In the genomic region with DNA sequence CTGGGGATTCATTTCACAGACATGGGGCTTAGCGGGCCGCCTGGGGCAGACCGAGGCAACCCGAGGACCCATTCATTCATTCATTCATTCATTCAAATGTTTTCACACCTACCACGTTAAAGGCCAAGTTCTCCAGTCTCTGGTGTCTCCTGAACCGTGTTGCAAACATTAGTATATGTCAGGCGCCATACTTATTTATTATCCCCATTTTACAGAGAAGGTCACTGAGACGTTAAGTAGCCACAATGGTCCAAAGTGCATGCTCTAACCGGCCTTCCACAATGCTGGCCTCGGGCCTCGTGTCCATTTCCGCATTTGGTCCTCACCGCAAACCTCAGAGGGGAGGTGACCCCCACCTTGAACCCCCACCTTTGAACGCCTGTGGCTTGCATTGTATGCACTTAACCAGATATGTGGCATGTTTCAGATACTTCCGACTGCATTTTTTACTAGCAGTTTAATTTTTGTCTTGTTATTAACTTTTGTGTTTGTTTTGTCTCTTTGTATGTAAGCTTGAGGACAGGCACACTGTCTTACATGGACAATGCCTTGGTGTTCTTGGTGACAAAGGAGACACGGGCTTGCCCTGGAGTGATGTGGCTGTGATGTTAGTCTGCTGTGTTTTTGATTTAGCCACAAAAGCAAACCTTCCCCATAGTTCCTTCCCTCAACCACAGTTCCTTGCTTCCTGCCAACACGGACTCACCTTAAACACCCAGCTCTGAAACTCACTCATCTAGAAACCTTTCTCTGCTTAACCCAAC, we compare ENCODE assay signal across 1 cellular context.
TF ChIP-seq lines count a peak whose summit lies in the region.

No MANE protein-coding gene starts in this region.

TF ChIP-seq in HepG2, 621 proteins besides CTCF, POLR2A, EP300 and RAD21 (continued from another document and continues in another):
- TF ChIP-seq, protein P1, sequence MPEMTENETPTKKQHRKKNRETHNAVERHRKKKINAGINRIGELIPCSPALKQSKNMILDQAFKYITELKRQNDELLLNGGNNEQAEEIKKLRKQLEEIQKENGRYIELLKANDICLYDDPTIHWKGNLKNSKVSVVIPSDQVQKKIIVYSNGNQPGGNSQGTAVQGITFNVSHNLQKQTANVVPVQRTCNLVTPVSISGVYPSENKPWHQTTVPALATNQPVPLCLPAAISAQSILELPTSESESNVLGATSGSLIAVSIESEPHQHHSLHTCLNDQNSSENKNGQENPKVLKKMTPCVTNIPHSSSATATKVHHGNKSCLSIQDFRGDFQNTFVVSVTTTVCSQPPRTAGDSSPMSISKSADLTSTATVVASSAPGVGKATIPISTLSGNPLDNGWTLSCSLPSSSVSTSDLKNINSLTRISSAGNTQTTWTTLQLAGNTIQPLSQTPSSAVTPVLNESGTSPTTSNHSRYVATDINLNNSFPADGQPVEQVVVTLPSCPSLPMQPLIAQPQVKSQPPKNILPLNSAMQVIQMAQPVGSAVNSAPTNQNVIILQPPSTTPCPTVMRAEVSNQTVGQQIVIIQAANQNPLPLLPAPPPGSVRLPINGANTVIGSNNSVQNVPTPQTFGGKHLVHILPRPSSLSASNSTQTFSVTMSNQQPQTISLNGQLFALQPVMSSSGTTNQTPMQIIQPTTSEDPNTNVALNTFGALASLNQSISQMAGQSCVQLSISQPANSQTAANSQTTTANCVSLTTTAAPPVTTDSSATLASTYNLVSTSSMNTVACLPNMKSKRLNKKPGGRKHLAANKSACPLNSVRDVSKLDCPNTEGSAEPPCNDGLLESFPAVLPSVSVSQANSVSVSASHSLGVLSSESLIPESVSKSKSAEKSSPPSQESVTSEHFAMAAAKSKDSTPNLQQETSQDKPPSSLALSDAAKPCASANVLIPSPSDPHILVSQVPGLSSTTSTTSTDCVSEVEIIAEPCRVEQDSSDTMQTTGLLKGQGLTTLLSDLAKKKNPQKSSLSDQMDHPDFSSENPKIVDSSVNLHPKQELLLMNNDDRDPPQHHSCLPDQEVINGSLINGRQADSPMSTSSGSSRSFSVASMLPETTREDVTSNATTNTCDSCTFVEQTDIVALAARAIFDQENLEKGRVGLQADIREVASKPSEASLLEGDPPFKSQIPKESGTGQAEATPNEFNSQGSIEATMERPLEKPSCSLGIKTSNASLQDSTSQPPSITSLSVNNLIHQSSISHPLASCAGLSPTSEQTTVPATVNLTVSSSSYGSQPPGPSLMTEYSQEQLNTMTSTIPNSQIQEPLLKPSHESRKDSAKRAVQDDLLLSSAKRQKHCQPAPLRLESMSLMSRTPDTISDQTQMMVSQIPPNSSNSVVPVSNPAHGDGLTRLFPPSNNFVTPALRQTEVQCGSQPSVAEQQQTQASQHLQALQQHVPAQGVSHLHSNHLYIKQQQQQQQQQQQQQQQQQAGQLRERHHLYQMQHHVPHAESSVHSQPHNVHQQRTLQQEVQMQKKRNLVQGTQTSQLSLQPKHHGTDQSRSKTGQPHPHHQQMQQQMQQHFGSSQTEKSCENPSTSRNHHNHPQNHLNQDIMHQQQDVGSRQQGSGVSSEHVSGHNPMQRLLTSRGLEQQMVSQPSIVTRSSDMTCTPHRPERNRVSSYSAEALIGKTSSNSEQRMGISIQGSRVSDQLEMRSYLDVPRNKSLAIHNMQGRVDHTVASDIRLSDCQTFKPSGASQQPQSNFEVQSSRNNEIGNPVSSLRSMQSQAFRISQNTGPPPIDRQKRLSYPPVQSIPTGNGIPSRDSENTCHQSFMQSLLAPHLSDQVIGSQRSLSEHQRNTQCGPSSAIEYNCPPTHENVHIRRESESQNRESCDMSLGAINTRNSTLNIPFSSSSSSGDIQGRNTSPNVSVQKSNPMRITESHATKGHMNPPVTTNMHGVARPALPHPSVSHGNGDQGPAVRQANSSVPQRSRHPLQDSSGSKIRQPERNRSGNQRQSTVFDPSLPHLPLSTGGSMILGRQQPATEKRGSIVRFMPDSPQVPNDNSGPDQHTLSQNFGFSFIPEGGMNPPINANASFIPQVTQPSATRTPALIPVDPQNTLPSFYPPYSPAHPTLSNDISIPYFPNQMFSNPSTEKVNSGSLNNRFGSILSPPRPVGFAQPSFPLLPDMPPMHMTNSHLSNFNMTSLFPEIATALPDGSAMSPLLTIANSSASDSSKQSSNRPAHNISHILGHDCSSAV (CRISPR knock-in tag; IDR thresholded peaks at IDR 0.05; ENCODE audit: borderline replicate concordance): no peak
- TF ChIP-seq, protein P2, sequence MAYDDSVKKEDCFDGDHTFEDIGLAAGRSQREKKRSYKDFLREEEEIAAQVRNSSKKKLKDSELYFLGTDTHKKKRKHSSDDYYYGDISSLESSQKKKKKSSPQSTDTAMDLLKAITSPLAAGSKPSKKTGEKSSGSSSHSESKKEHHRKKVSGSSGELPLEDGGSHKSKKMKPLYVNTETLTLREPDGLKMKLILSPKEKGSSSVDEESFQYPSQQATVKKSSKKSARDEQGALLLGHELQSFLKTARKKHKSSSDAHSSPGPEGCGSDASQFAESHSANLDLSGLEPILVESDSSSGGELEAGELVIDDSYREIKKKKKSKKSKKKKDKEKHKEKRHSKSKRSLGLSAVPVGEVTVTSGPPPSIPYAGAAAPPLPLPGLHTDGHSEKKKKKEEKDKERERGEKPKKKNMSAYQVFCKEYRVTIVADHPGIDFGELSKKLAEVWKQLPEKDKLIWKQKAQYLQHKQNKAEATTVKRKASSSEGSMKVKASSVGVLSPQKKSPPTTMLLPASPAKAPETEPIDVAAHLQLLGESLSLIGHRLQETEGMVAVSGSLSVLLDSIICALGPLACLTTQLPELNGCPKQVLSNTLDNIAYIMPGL (CRISPR knock-in tag; IDR thresholded peaks at IDR 0.05; ENCODE audit: borderline replicate concordance in 1 of 2, low read depth in 1 of 2): no peak
- TF ChIP-seq ZBTB8A (CRISPR knock-in tag; IDR thresholded peaks at IDR 0.05; ENCODE audit: borderline replicate concordance, low read depth) (no peak), ZNF383 (CRISPR knock-in tag; IDR thresholded peaks at IDR 0.05; ENCODE audit: borderline replicate concordance) (no peak), SOX13 (IDR thresholded peaks at IDR 0.05) (no peak), SOX13 (CRISPR knock-in tag; conservative IDR thresholded peaks at IDR 0.05 in 1 of 2, IDR thresholded peaks at IDR 0.05 in 1 of 2) (peak in 1 of 2 experiments; percentile 52; a peak in 2 of 4 replicates), HNF4A (CRISPR knock-in tag; IDR thresholded peaks at IDR 0.05) (peak; percentile 85), RCOR2 (CRISPR knock-in tag; IDR thresholded peaks at IDR 0.05) (peak; percentile 84), SYNCRIP (IDR thresholded peaks at IDR 0.05; ENCODE audit: insufficient read depth, low read depth, low read length) (no peak), PHF5A (CRISPR knock-in tag; IDR thresholded peaks at IDR 0.05; ENCODE audit: low read depth, unreplicated experiment) (no peak), ZKSCAN8 (CRISPR knock-in tag; IDR thresholded peaks at IDR 0.05; ENCODE audit: borderline replicate concordance) (no peak), REPIN1 (CRISPR knock-in tag; IDR thresholded peaks at IDR 0.05; ENCODE audit: borderline replicate concordance, low read depth) (no peak), HNF4G (IDR thresholded peaks at IDR 0.05; ENCODE audit: borderline replicate concordance, low read depth, low read length) (peak; percentile 29; the same call in 1 of the 2 replicates), HNF4G (CRISPR knock-in tag; IDR thresholded peaks at IDR 0.05; ENCODE audit: borderline replicate concordance, low read depth) (no peak), ZBTB21 (CRISPR knock-in tag; IDR thresholded peaks at IDR 0.05) (no peak), RORA (CRISPR knock-in tag; IDR thresholded peaks at IDR 0.05) (no peak), SALL1 (CRISPR knock-in tag; IDR thresholded peaks at IDR 0.05) (peak; percentile 32; the same call in 1 of the 2 replicates), ELF3 (CRISPR knock-in tag; IDR thresholded peaks at IDR 0.05) (peak; percentile 58; the same call in 1 of the 2 replicates)
- TF ChIP-seq, protein P3, sequence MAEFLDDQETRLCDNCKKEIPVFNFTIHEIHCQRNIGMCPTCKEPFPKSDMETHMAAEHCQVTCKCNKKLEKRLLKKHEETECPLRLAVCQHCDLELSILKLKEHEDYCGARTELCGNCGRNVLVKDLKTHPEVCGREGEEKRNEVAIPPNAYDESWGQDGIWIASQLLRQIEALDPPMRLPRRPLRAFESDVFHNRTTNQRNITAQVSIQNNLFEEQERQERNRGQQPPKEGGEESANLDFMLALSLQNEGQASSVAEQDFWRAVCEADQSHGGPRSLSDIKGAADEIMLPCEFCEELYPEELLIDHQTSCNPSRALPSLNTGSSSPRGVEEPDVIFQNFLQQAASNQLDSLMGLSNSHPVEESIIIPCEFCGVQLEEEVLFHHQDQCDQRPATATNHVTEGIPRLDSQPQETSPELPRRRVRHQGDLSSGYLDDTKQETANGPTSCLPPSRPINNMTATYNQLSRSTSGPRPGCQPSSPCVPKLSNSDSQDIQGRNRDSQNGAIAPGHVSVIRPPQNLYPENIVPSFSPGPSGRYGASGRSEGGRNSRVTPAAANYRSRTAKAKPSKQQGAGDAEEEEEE (CRISPR knock-in tag; IDR thresholded peaks at IDR 0.05; ENCODE audit: borderline replicate concordance): no peak
- TF ChIP-seq, protein P4, sequence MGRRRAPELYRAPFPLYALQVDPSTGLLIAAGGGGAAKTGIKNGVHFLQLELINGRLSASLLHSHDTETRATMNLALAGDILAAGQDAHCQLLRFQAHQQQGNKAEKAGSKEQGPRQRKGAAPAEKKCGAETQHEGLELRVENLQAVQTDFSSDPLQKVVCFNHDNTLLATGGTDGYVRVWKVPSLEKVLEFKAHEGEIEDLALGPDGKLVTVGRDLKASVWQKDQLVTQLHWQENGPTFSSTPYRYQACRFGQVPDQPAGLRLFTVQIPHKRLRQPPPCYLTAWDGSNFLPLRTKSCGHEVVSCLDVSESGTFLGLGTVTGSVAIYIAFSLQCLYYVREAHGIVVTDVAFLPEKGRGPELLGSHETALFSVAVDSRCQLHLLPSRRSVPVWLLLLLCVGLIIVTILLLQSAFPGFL (CRISPR knock-in tag; IDR thresholded peaks at IDR 0.05): no peak
- TF ChIP-seq, protein P5, sequence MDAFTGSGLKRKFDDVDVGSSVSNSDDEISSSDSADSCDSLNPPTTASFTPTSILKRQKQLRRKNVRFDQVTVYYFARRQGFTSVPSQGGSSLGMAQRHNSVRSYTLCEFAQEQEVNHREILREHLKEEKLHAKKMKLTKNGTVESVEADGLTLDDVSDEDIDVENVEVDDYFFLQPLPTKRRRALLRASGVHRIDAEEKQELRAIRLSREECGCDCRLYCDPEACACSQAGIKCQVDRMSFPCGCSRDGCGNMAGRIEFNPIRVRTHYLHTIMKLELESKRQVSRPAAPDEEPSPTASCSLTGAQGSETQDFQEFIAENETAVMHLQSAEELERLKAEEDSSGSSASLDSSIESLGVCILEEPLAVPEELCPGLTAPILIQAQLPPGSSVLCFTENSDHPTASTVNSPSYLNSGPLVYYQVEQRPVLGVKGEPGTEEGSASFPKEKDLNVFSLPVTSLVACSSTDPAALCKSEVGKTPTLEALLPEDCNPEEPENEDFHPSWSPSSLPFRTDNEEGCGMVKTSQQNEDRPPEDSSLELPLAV (CRISPR knock-in tag; conservative IDR thresholded peaks at IDR 0.05; ENCODE audit: low read depth): no peak
- TF ChIP-seq, protein P6, sequence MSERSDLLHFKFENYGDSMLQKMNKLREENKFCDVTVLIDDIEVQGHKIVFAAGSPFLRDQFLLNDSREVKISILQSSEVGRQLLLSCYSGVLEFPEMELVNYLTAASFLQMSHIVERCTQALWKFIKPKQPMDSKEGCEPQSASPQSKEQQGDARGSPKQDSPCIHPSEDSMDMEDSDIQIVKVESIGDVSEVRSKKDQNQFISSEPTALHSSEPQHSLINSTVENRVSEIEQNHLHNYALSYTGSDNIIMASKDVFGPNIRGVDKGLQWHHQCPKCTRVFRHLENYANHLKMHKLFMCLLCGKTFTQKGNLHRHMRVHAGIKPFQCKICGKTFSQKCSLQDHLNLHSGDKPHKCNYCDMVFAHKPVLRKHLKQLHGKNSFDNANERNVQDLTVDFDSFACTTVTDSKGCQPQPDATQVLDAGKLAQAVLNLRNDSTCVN (CRISPR knock-in tag; IDR thresholded peaks at IDR 0.05; ENCODE audit: borderline replicate concordance): no peak
- TF ChIP-seq, protein P7, sequence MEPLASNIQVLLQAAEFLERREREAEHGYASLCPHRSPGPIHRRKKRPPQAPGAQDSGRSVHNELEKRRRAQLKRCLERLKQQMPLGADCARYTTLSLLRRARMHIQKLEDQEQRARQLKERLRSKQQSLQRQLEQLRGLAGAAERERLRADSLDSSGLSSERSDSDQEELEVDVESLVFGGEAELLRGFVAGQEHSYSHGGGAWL (CRISPR knock-in tag; IDR thresholded peaks at IDR 0.05): no peak
- TF ChIP-seq, protein P8, sequence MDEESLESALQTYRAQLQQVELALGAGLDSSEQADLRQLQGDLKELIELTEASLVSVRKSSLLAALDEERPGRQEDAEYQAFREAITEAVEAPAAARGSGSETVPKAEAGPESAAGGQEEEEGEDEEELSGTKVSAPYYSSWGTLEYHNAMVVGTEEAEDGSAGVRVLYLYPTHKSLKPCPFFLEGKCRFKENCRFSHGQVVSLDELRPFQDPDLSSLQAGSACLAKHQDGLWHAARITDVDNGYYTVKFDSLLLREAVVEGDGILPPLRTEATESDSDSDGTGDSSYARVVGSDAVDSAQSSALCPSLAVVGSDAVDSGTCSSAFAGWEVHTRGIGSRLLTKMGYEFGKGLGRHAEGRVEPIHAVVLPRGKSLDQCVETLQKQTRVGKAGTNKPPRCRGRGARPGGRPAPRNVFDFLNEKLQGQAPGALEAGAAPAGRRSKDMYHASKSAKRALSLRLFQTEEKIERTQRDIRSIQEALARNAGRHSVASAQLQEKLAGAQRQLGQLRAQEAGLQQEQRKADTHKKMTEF (CRISPR knock-in tag; IDR thresholded peaks at IDR 0.05): no peak
- TF ChIP-seq, protein P9, sequence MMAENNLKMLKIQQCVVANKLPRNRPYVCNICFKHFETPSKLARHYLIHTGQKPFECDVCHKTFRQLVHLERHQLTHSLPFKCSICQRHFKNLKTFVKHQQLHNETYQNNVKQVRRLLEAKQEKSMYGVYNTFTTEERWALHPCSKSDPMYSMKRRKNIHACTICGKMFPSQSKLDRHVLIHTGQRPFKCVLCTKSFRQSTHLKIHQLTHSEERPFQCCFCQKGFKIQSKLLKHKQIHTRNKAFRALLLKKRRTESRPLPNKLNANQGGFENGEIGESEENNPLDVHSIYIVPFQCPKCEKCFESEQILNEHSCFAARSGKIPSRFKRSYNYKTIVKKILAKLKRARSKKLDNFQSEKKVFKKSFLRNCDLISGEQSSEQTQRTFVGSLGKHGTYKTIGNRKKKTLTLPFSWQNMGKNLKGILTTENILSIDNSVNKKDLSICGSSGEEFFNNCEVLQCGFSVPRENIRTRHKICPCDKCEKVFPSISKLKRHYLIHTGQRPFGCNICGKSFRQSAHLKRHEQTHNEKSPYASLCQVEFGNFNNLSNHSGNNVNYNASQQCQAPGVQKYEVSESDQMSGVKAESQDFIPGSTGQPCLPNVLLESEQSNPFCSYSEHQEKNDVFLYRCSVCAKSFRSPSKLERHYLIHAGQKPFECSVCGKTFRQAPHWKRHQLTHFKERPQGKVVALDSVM (CRISPR knock-in tag; IDR thresholded peaks at IDR 0.05): peak; percentile 23; the same call in 1 of the 2 replicates
